11 cellular contexts compared by ENCODE assay signal in the genomic region with DNA sequence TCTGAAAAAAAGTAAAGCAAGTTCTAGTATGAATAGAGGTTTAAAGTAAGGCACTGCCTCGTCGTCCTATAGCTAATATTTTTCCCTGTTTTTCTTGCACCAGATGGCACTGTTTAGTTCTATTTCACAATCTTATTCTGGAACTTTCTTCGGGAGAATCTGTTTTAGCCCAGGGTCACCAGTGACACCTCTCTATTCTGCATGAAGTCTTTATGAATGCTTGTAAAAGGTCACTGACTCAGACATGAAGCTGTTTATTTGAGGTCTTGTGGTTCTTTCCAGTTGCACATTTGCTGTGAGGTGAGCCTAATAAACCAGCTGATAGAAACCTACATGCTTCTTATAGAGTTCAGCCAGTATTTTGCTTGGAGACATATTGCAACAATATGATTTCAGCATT.
A peak's percentile ranks its signal among the peaks of the same experiment; 100 is the strongest.
DNase-seq lines count a peak whose midpoint lies in the region; ATAC-seq and TF ChIP-seq lines count a peak whose summit lies in the region.
"Had no signal": no experiment of that assay in that cellular context is flagged by ENCODE, and none has a peak within 500 bp of the region (broad histone marks: within the 10 kb centered on the region; RNA-seq: fewer than 3 reads in every experiment).

No MANE protein-coding gene starts in this region.

- H3K4me3 ChIP-seq in upper lobe of right lung: no peak overlapping the region
- H3K4me3 ChIP-seq: BLaER1 treated with 17β-estradiol and CSF1 and Interleukin-3, amounts not matched to agents 10 nM and 100 nM had no signal

- ATAC-seq in upper lobe of right lung: no peak
- ATAC-seq in GM21423 (IDR thresholded peaks at IDR 0.05; ENCODE audit: unreplicated experiment): no peak
- ATAC-seq in GM18868 (IDR thresholded peaks at IDR 0.05; ENCODE audit: unreplicated experiment): no peak
- ATAC-seq in left colon: no peak

- no peak overlapping the region for H3K27ac ChIP-seq in upper lobe of right lung

- intact Hi-C loops in upper lobe of right lung (cut with DNase I): loop anchor here (10.0 kb wide), 1 partner anchor 652 kb away; no protein-coding TSS in a partner anchor
- intact Hi-C loops in left colon (cut with DNase I, micrococcal nuclease): no loop called here

- no peaks in the 10 kb centered on the region for H3K9me3 ChIP-seq in upper lobe of right lung

- H3K36me3 ChIP-seq in upper lobe of right lung: no peaks in the 10 kb centered on the region

- DNase-seq in NCI-H82 (lab: John Stamatoyannopoulos, UW): peak; percentile 13
- no peak for DNase-seq in NCI-H82 treated with DMSO at 0.1 percent for 48 hours (lab: John Stamatoyannopoulos, UW; ENCODE audit: unreplicated experiment)
- peak; percentile 2 for DNase-seq in amniotic epithelial cell (ENCODE audit: low read depth)
- peak; percentile 55 for DNase-seq in inferior parietal cortex (ENCODE audit: extremely low spot score)
- DNase-seq in upper lobe of right lung: no peak
- DNase-seq in left colon: no peak
- DNase-seq: glutamatergic neuron, SIG-M5 had no signal

- H3K4me1 ChIP-seq in upper lobe of right lung: no peaks in the 10 kb centered on the region

- H3K27me3 ChIP-seq in upper lobe of right lung: no peaks in the 10 kb centered on the region
- H3K27me3 ChIP-seq: BLaER1 treated with 17β-estradiol and CSF1 and Interleukin-3, amounts not matched to agents 10 nM and 100 nM had no signal

- TF ChIP-seq CTCF in upper lobe of right lung (IDR thresholded peaks at IDR 0.05): peak; percentile 28

Comparison
In these comparisons a context has a peak if more than half of its experiments do, and no peak if none do; other contexts are left out.
1. DNase-seq: peak in NCI-H82 (single experiment), amniotic epithelial cell (single experiment) and inferior parietal cortex (single experiment); none in NCI-H82 treated with DMSO at 0.1 percent for 48 hours (single experiment), upper lobe of right lung (single experiment) and left colon (0 of 2).